In the genomic region with DNA sequence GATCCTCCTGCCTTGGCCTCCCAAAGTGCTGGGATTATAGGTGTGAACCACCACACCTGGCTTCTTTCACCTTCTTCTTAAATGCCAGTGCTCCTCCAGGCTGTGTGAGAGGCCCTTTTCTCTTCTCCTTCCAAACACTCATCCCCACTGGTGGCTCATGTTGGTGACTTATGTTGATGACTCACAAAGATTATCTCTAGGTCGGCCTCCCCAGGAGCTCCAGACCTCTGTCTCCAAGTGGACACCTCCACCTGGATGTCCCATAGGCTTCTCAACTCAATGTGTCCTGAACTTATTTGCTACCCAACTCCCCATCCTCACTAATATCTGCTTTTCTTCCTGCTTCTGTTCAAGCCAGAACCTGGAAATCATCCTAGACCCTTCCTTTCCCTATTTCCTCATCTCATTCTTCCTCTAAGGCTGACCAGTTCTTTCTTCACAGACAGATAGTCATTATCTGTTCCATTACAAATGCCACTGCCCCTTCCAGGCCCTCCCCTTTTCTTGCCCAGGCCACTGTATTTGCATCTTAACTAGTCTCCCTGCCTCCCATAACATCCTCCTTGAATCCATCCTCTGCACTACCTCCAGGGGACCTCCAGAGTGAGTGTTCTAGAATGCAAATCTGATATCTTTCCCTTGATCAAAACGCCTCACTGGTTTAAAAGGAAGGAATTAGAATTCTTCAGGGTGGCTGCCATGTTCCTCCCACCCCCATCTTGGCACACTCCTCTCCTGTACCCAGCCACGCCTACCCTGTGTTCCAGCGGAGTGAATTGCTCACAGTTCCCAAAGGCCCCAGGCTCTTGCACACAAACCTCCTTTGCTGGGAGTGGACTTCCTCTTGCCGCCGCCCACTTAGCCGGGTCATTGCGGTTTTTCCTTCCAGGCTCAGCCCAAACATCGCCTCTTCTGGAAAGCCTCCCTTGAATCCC, we compare ENCODE assay signal across 1 cellular context.
A peak's percentile ranks its signal among the peaks of the same experiment; 100 is the strongest.
TF ChIP-seq lines count a peak whose summit lies in the region.

No MANE protein-coding gene starts in this region.

TF ChIP-seq in K562, 482 proteins besides CTCF, POLR2A, EP300 and RAD21 (continued from another document and continues in another):
- TF ChIP-seq, protein P1, sequence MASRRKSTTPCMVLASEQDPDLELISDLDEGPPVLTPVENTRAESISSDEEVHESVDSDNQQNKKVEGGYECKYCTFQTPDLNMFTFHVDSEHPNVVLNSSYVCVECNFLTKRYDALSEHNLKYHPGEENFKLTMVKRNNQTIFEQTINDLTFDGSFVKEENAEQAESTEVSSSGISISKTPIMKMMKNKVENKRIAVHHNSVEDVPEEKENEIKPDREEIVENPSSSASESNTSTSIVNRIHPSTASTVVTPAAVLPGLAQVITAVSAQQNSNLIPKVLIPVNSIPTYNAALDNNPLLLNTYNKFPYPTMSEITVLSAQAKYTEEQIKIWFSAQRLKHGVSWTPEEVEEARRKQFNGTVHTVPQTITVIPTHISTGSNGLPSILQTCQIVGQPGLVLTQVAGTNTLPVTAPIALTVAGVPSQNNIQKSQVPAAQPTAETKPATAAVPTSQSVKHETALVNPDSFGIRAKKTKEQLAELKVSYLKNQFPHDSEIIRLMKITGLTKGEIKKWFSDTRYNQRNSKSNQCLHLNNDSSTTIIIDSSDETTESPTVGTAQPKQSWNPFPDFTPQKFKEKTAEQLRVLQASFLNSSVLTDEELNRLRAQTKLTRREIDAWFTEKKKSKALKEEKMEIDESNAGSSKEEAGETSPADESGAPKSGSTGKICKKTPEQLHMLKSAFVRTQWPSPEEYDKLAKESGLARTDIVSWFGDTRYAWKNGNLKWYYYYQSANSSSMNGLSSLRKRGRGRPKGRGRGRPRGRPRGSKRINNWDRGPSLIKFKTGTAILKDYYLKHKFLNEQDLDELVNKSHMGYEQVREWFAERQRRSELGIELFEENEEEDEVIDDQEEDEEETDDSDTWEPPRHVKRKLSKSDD (conservative IDR thresholded peaks at IDR 0.05; ENCODE audit: low read length) = no peak
- peak; percentile 82 for TF ChIP-seq ZFP36 (IDR thresholded peaks at IDR 0.05; ENCODE audit: low read depth, low read length, partially characterized antibody)
- no peak for TF ChIP-seq RAD51 (IDR thresholded peaks at IDR 0.05; ENCODE audit: borderline replicate concordance, low read depth)
- TF ChIP-seq HNRNPL (IDR thresholded peaks at IDR 0.05; ENCODE audit: low read depth, low read length) = no peak
- TF ChIP-seq, protein P2, sequence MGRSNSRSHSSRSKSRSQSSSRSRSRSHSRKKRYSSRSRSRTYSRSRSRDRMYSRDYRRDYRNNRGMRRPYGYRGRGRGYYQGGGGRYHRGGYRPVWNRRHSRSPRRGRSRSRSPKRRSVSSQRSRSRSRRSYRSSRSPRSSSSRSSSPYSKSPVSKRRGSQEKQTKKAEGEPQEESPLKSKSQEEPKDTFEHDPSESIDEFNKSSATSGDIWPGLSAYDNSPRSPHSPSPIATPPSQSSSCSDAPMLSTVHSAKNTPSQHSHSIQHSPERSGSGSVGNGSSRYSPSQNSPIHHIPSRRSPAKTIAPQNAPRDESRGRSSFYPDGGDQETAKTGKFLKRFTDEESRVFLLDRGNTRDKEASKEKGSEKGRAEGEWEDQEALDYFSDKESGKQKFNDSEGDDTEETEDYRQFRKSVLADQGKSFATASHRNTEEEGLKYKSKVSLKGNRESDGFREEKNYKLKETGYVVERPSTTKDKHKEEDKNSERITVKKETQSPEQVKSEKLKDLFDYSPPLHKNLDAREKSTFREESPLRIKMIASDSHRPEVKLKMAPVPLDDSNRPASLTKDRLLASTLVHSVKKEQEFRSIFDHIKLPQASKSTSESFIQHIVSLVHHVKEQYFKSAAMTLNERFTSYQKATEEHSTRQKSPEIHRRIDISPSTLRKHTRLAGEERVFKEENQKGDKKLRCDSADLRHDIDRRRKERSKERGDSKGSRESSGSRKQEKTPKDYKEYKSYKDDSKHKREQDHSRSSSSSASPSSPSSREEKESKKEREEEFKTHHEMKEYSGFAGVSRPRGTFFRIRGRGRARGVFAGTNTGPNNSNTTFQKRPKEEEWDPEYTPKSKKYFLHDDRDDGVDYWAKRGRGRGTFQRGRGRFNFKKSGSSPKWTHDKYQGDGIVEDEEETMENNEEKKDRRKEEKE (IDR thresholded peaks at IDR 0.05; ENCODE audit: borderline replicate concordance in 1 of 2, control insufficient read depth in 1 of 2, low read depth in 2 of 2, low read length in 1 of 2) = no peak
- no peak for TF ChIP-seq ILK (tag; IDR thresholded peaks at IDR 0.05; ENCODE audit: borderline replicate concordance, low read depth)
- peak; percentile 30; the same call in 1 of the 2 replicates for TF ChIP-seq TOE1 (IDR thresholded peaks at IDR 0.05; ENCODE audit: borderline replicate concordance)
- TF ChIP-seq TOE1 (CRISPR knock-in tag; IDR thresholded peaks at IDR 0.05; ENCODE audit: borderline replicate concordance, low read depth) = no peak
- 0 out of 2 replicates have a peak, but pooled peaks have one; percentile 27 for TF ChIP-seq SREBF2 (CRISPR knock-in tag; IDR thresholded peaks at IDR 0.05)
- TF ChIP-seq CLOCK (CRISPR knock-in tag; IDR thresholded peaks at IDR 0.05; ENCODE audit: borderline replicate concordance) = no peak
- TF ChIP-seq TSHZ1 (CRISPR knock-in tag; IDR thresholded peaks at IDR 0.05) = no peak
- no peak for TF ChIP-seq ATF6 (CRISPR knock-in tag; IDR thresholded peaks at IDR 0.05)
- TF ChIP-seq, protein P3, sequence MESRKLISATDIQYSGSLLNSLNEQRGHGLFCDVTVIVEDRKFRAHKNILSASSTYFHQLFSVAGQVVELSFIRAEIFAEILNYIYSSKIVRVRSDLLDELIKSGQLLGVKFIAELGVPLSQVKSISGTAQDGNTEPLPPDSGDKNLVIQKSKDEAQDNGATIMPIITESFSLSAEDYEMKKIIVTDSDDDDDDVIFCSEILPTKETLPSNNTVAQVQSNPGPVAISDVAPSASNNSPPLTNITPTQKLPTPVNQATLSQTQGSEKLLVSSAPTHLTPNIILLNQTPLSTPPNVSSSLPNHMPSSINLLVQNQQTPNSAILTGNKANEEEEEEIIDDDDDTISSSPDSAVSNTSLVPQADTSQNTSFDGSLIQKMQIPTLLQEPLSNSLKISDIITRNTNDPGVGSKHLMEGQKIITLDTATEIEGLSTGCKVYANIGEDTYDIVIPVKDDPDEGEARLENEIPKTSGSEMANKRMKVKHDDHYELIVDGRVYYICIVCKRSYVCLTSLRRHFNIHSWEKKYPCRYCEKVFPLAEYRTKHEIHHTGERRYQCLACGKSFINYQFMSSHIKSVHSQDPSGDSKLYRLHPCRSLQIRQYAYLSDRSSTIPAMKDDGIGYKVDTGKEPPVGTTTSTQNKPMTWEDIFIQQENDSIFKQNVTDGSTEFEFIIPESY (CRISPR knock-in tag; IDR thresholded peaks at IDR 0.05) = no peak
- TF ChIP-seq ZFP1 (CRISPR knock-in tag; IDR thresholded peaks at IDR 0.05) = no peak
- TF ChIP-seq ZNF280A (IDR thresholded peaks at IDR 0.05; ENCODE audit: low read depth, partially characterized antibody) = no peak
- no peak for TF ChIP-seq L3MBTL2 (IDR thresholded peaks at IDR 0.05)
- TF ChIP-seq TBP (optimal IDR thresholded peaks at IDR 0.05; ENCODE audit: low read depth, low read length) = no peak
- no peak for TF ChIP-seq MAFF (IDR thresholded peaks at IDR 0.05; ENCODE audit: low read length)
- no peak for TF ChIP-seq SP2 (IDR thresholded peaks at IDR 0.05; ENCODE audit: extremely low read depth, low read depth, low read length, poor library complexity, severe bottlenecking)
- TF ChIP-seq CBX8 (IDR thresholded peaks at IDR 0.05; ENCODE audit: borderline replicate concordance, extremely low read depth, low read depth, low read length, poor library complexity, severe bottlenecking) = no peak
- TF ChIP-seq, protein P4, sequence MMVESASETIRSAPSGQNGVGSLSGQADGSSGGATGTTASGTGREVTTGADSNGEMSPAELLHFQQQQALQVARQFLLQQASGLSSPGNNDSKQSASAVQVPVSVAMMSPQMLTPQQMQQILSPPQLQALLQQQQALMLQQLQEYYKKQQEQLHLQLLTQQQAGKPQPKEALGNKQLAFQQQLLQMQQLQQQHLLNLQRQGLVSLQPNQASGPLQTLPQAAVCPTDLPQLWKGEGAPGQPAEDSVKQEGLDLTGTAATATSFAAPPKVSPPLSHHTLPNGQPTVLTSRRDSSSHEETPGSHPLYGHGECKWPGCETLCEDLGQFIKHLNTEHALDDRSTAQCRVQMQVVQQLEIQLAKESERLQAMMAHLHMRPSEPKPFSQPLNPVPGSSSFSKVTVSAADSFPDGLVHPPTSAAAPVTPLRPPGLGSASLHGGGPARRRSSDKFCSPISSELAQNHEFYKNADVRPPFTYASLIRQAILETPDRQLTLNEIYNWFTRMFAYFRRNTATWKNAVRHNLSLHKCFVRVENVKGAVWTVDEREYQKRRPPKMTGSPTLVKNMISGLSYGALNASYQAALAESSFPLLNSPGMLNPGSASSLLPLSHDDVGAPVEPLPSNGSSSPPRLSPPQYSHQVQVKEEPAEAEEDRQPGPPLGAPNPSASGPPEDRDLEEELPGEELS (CRISPR knock-in tag; IDR thresholded peaks at IDR 0.05; ENCODE audit: borderline replicate concordance) = no peak
- no peak for TF ChIP-seq SUPT5H (IDR thresholded peaks at IDR 0.05)
- no peak for TF ChIP-seq ZNF165 (CRISPR knock-in tag; IDR thresholded peaks at IDR 0.05; ENCODE audit: borderline replicate concordance)
- TF ChIP-seq NBN (IDR thresholded peaks at IDR 0.05; ENCODE audit: low read depth) = peak; percentile 38; the same call in 1 of the 2 replicates
